ENCODE assay signal across 9 cellular contexts in genomic region chr2:202034249-202035088, GRCh38. TPM values are rescaled to one million over a fixed set of nuclear protein-coding genes. Genes with fewer than 3 reads are reported as not detected.
A peak's percentile ranks its signal among the peaks of the same experiment; 100 is the strongest.
DNase-seq lines count a peak whose midpoint lies in the region; ATAC-seq and TF ChIP-seq lines count a peak whose summit lies in the region.
"Had no signal": no experiment of that assay in that cellular context is flagged by ENCODE, and none has a peak within 500 bp of the region (broad histone marks: within the 10 kb centered on the region; RNA-seq: fewer than 3 reads in every experiment).

No MANE protein-coding gene starts in this region.

- H3K4me3 Mint-ChIP-seq in activated B cell treated with CpG ODN at 0.5 μM for 24 hours: peak overlapping the region; percentile 86

- peaks cover 29% of the 10 kb centered on the region for H3K4me1 ChIP-seq in mononuclear cell (ENCODE audit: insufficient read depth, low read length)
- peaks cover 5 to 38% (median 24%) of the 10 kb centered on the region in 4 donors for H3K4me1 ChIP-seq in transverse colon

- ATAC-seq in GM19395 (IDR thresholded peaks at IDR 0.05; ENCODE audit: unreplicated experiment) (peak; percentile 13), activated B cell treated with CpG ODN at 0.5 μM for 24 hours (ENCODE audit: low read depth) (no peak)

- no peaks in the 10 kb centered on the region for H3K36me3 Mint-ChIP-seq in activated B cell treated with CpG ODN at 0.5 μM for 24 hours (ENCODE audit: low read depth)

- TF ChIP-seq POLR2A in transverse colon (IDR thresholded peaks at IDR 0.05): no peak

- H3K9me3 ChIP-seq in mononuclear cell (ENCODE audit: low read depth, low read length): no peaks in the 10 kb centered on the region
- H3K9me3 ChIP-seq in transverse colon: no peaks in the 10 kb centered on the region

- TF ChIP-seq CTCF in C4-2B (conservative IDR thresholded peaks at IDR 0.05): no peak
- TF ChIP-seq CTCF in activated B cell treated with CpG ODN at 0.5 μM for 24 hours (IDR thresholded peaks at IDR 0.05): no peak
- no peak for TF ChIP-seq CTCF in transverse colon (IDR thresholded peaks at IDR 0.05)

- peaks cover 23% of the 10 kb centered on the region for H3K27me3 Mint-ChIP-seq in activated B cell treated with CpG ODN at 0.5 μM for 24 hours

- H3K27me3 ChIP-seq in mononuclear cell (ENCODE audit: insufficient read depth, low read length) (peaks cover 79% of the 10 kb centered on the region), transverse colon (peaks cover 39% of the 10 kb centered on the region)

- intact Hi-C loops in activated B cell treated with CpG ODN at 0.5 μM for 24 hours (cut with micrococcal nuclease): loop anchor here (1.0 to 10.0 kb wide), 7 partner anchors 30 to 1507 kb away; partner anchors contain the start of genes BMPR2, BZW1 and SGO2
- intact Hi-C loops in transverse colon (cut with DNase I; ENCODE audit: low total_unique reads): loop anchor here (2.0 kb wide), 1 partner anchor 144 kb away; no protein-coding TSS in a partner anchor

- no peaks in the 10 kb centered on the region for H3K9me3 Mint-ChIP-seq in activated B cell treated with CpG ODN at 0.5 μM for 24 hours

- POLR2A ChIA-PET in activated B cell treated with CpG ODN at 0.5 μM for 24 hours (lab: Charles Lee): interaction anchor here (0.6 kb wide), 1 partner anchor 469 kb away, joined by 5 read pairs; no protein-coding TSS in a partner anchor

- H3K27ac Mint-ChIP-seq in activated B cell treated with CpG ODN at 0.5 μM for 24 hours: no peak overlapping the region

- H3K27ac ChIP-seq in C4-2B (peak overlapping the region; percentile 52), transverse colon (peak overlapping the region; percentile 91 to 99 (median 94))

- CTCF ChIA-PET in activated B cell treated with CpG ODN at 0.5 μM for 24 hours (lab: Charles Lee): no interaction called here

- no peaks in the 10 kb centered on the region for H3K36me3 ChIP-seq in transverse colon

- WGBS in transverse colon (ENCODE audit: low coverage in 1 of 2), 2 donors: 0 to 8% methylated on average over 5 to 70 of the region's 105 CpGs

- peaks cover 12% of the 10 kb centered on the region for H3K4me1 Mint-ChIP-seq in activated B cell treated with CpG ODN at 0.5 μM for 24 hours

- H3K4me3 ChIP-seq in mononuclear cell (ENCODE audit: low read length): peak overlapping the region; percentile 53
- peak overlapping the region; percentile 69 to 82 (median 75) for H3K4me3 ChIP-seq in transverse colon

- TF ChIP-seq EP300 in transverse colon (IDR thresholded peaks at IDR 0.05; ENCODE audit: low read depth): no peak

- in situ Hi-C loops in transverse colon (cut with MboI; ENCODE audit: low pct_ligation_motif_present in 1 of 4, low pct_unique_long_range_greater_than_20kb in 1 of 4, low sequenced_read_pairs in 3 of 4): loop anchor here in 1 of 4 donors (10.0 kb wide), 1 partner anchor 170 kb away; no protein-coding TSS in a partner anchor

- DNase-seq in HPDE6-E6E7 (ENCODE audit: extremely low spot score) (peak; percentile 11), activated B cell treated with CpG ODN at 0.5 μM for 24 hours (peak; percentile 36), transverse colon (peak; percentile 21), hippocampal formation (lab: John Stamatoyannopoulos, UW) (no peak)
- DNase-seq in effector CD4-positive, alpha-beta T cell: peak; percentile 15

RNA-seq across cellular contexts. Expression of gene FZD7, which starts 0.8 kb away (rescaled TPM):
- 0.33 and 0.37 TPM in 2 replicates for total RNA-seq in activated B cell treated with CpG ODN at 0.5 μM for 24 hours
- total RNA-seq in mononuclear cell: 0.63 TPM
- 10 to 100 TPM in 3 of 4 donors, 1 to 10 TPM in 1; 6.2 to 14.6 (median 13.3) TPM for total RNA-seq in transverse colon

RNA-seq across cellular contexts. Expression of gene KIAA2012, which starts 38.6 kb away (rescaled TPM):
- not detected in 2 replicates for total RNA-seq in activated B cell treated with CpG ODN at 0.5 μM for 24 hours
- total RNA-seq in mononuclear cell: not detected
- not detected for total RNA-seq in transverse colon
- total RNA-seq: HT1080 had no signal

Comparison
In these comparisons a context has a peak if more than half of its experiments do, and no peak if none do; other contexts are left out.
1. DNase-seq: peak in HPDE6-E6E7 (single experiment), activated B cell treated with CpG ODN at 0.5 μM for 24 hours (single experiment), effector CD4-positive, alpha-beta T cell (single experiment) and transverse colon (single experiment); none in hippocampal formation (0 of 2).